ENCODE assay signal across 19 cellular contexts in the genomic region with DNA sequence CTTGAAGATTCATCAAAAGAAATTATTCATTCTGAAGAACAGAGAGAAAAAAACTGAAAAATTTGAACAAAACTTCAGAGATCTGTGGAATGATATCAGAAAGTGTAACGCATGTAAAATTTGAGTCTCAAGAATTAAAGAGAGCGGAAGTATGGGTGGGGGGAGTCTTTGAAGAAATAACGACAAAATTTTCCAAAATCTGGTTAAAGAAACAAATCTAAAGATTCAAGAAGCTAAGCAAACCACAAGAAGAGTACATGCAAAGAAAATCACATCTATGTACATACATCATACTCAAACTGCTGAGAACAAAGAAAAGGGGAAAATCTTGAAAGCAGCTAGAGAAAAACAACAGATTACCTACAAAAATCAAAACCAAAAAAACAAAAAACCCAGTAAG.
"Had no signal": no experiment of that assay in that cellular context is flagged by ENCODE, and none has a peak within 500 bp of the region (broad histone marks: within the 10 kb centered on the region; RNA-seq: fewer than 3 reads in every experiment).

No MANE protein-coding gene starts in this region.

- H3K4me3 Mint-ChIP-seq: dendritic cell treated with granulocyte-macrophage colony-stimulating factor and Interleukin-4, amounts not matched to agents 40 ng/mL and 50 ng/mL, for 4 days; effector memory CD8-positive, alpha-beta T cell; natural killer cell; neural crest cell had no signal

- ATAC-seq: effector memory CD8-positive, alpha-beta T cell; gastrocnemius medialis; heart right ventricle; left lobe of liver; natural killer cell; right cardiac atrium had no signal

- H3K36me3 Mint-ChIP-seq: natural killer cell had no signal

- DNase-seq: effector memory CD8-positive, alpha-beta T cell; gastrocnemius medialis; heart right ventricle; hypothalamus; kidney glomerular epithelial cell; mammary epithelial cell; natural killer cell; nucleus accumbens; ovary; right cardiac atrium; small intestine; stimulated activated CD4-positive, alpha-beta T cell treated with anti-CD3 and anti-CD28 coated beads, Interleukin-12 subunit alpha, Interleukin-12 subunit beta, amount 100 ng/mL, for 4 hours; stomach; substantia nigra; transverse colon had no signal

- H3K9me3 Mint-ChIP-seq: dendritic cell treated with granulocyte-macrophage colony-stimulating factor and Interleukin-4, amounts not matched to agents 40 ng/mL and 50 ng/mL, for 4 days; effector memory CD8-positive, alpha-beta T cell; natural killer cell had no signal

- H3K27ac Mint-ChIP-seq: dendritic cell treated with granulocyte-macrophage colony-stimulating factor and Interleukin-4, amounts not matched to agents 40 ng/mL and 50 ng/mL, for 4 days; effector memory CD8-positive, alpha-beta T cell; natural killer cell; progenitor cell of endocrine pancreas had no signal

- H3K4me1 Mint-ChIP-seq: natural killer cell, neural crest cell had no signal
